1 cellular context compared by ENCODE assay signal in genomic region chr1:8133190-8133589, GRCh38.
TF ChIP-seq lines count a peak whose summit lies in the region.

No MANE protein-coding gene starts in this region.

TF ChIP-seq in GM23338, 12 proteins besides CTCF, POLR2A, EP300 and RAD21 (continued from another document):
- TF ChIP-seq ZNF462 (CRISPR knock-in tag; IDR thresholded peaks at IDR 0.05) (no peak), POLR2AphosphoS5 (IDR thresholded peaks at IDR 0.05; ENCODE audit: low read depth) (no peak), ZNF331 (CRISPR knock-in tag; IDR thresholded peaks at IDR 0.05; ENCODE audit: low read depth) (no peak), STAT1 (IDR thresholded peaks at IDR 0.05; ENCODE audit: unreplicated experiment) (no peak), ETS1 (IDR thresholded peaks at IDR 0.05) (no peak), EZH2 (IDR thresholded peaks at IDR 0.05; ENCODE audit: low read depth, unreplicated experiment) (no peak)
